8 cellular contexts compared by ENCODE assay signal in genomic region chr2:237998530-237998929, GRCh38. TPM values are rescaled to one million over a fixed set of nuclear protein-coding genes. Genes with fewer than 3 reads are reported as not detected.
DNase-seq lines count a peak whose midpoint lies in the region; ATAC-seq and TF ChIP-seq lines count a peak whose summit lies in the region.

No MANE protein-coding gene starts in this region.

- no peak overlapping the region for H2AFZ ChIP-seq in OCI-LY1 (ENCODE audit: low read length)
- H2AFZ ChIP-seq in hepatocyte = no peak overlapping the region

- ATAC-seq in GM18858 (IDR thresholded peaks at IDR 0.05; ENCODE audit: unreplicated experiment) (peak; percentile 85), HG02571 (IDR thresholded peaks at IDR 0.05; ENCODE audit: unreplicated experiment) (peak; percentile 91)

- H3K79me2 ChIP-seq in OCI-LY1 (ENCODE audit: insufficient read depth, low read length) = no peaks in the 10 kb centered on the region
- H3K79me2 ChIP-seq in hepatocyte = peaks cover 4% of the 10 kb centered on the region

- no peak overlapping the region for H3K9ac ChIP-seq in OCI-LY1 (ENCODE audit: low read length)

- peak overlapping the region; percentile 7 for H3K27ac ChIP-seq in OCI-LY1 (ENCODE audit: low read depth, low read length, poor library complexity, severe bottlenecking)
- peak overlapping the region; percentile 30 for H3K27ac ChIP-seq in hepatocyte
- H3K27ac ChIP-seq in RWPE1 = no peak overlapping the region

- no peaks in the 10 kb centered on the region for H3K27me3 ChIP-seq in OCI-LY1 (ENCODE audit: insufficient read depth, low read length)
- H3K27me3 ChIP-seq in hepatocyte = no peaks in the 10 kb centered on the region

- H3K36me3 ChIP-seq in OCI-LY1 (ENCODE audit: insufficient read depth, low read length) (peaks cover 4% of the 10 kb centered on the region), hepatocyte (replicated peaks; ENCODE audit: insufficient read depth, low read depth) (no peaks in the 10 kb centered on the region)

- 80% methylated on average over 4 of the region's 4 CpGs for WGBS in hepatocyte (ENCODE audit: low lambda C conversion rate, missing lambda C conversion rate)

- H4K20me1 ChIP-seq in OCI-LY1 (ENCODE audit: insufficient read depth, low read length) = no peaks in the 10 kb centered on the region; the same call in 1 of the 2 replicates
- no peaks in the 10 kb centered on the region for H4K20me1 ChIP-seq in hepatocyte (ENCODE audit: insufficient read depth, poor library complexity, severe bottlenecking)

- H3K4me2 ChIP-seq in OCI-LY1 (ENCODE audit: low read length) (no peak overlapping the region), hepatocyte (no peak overlapping the region)

- TF ChIP-seq CTCF in OCI-LY1 (IDR thresholded peaks at IDR 0.05; ENCODE audit: low read length) (no peak), hepatocyte (IDR thresholded peaks at IDR 0.05; ENCODE audit: poor library complexity) (no peak), RWPE1 (conservative IDR thresholded peaks at IDR 0.05; ENCODE audit: low read depth) (no peak)

- H3K4me3 ChIP-seq in OCI-LY1 (ENCODE audit: low read depth, low read length, poor library complexity, severe bottlenecking) (no peak overlapping the region), hepatocyte (no peak overlapping the region)

- no peaks in the 10 kb centered on the region for H3F3A ChIP-seq in OCI-LY1 (ENCODE audit: insufficient read depth, low read length)

- peaks cover 8% of the 10 kb centered on the region for H3K4me1 ChIP-seq in OCI-LY1 (ENCODE audit: insufficient read depth, low read length, severe bottlenecking)
- peaks cover 9% of the 10 kb centered on the region for H3K4me1 ChIP-seq in hepatocyte (ENCODE audit: insufficient read depth)

- no peaks in the 10 kb centered on the region for H3K9me3 ChIP-seq in OCI-LY1 (ENCODE audit: low read length)
- H3K9me3 ChIP-seq in hepatocyte (ENCODE audit: low read depth) = peaks cover 10% of the 10 kb centered on the region

- H3K9me2 ChIP-seq in OCI-LY1 (ENCODE audit: low read depth, low read length) = no peaks in the 10 kb centered on the region
- no peaks in the 10 kb centered on the region for H3K9me2 ChIP-seq in hepatocyte (replicated peaks; ENCODE audit: insufficient read depth)

- DNase-seq in hepatocyte (ENCODE audit: low spot score) = peak; percentile 45
- no peak for DNase-seq in iPS-NIHi11 (ENCODE audit: low spot score)
- no peak for DNase-seq in GM19238 (ENCODE audit: insufficient read length, low spot score)
- DNase-seq in RWPE1 (ENCODE audit: low spot score) = no peak
- no peak for DNase-seq in HK-2 (ENCODE audit: unreplicated experiment)

- CTCF ChIA-PET in RWPE1 (lab: Yijun Ruan, JAX) = no interaction called here

- POLR2A ChIA-PET in RWPE1 (lab: Yijun Ruan, JAX; ENCODE audit: low non-redundant PET) = interaction anchor here (0.7 kb wide), 1 partner anchor 10 kb away, joined by 5 read pairs; no protein-coding TSS in a partner anchor

RNA-seq across cellular contexts. Expression of gene UBE2F, which starts 31.7 kb away (rescaled TPM):
- 52.8 and 59.8 TPM in 2 replicates for total RNA-seq in hepatocyte
- polyA plus RNA-seq in hepatocyte = 60.1 and 66.7 TPM in 2 replicates
